In the genomic region with DNA sequence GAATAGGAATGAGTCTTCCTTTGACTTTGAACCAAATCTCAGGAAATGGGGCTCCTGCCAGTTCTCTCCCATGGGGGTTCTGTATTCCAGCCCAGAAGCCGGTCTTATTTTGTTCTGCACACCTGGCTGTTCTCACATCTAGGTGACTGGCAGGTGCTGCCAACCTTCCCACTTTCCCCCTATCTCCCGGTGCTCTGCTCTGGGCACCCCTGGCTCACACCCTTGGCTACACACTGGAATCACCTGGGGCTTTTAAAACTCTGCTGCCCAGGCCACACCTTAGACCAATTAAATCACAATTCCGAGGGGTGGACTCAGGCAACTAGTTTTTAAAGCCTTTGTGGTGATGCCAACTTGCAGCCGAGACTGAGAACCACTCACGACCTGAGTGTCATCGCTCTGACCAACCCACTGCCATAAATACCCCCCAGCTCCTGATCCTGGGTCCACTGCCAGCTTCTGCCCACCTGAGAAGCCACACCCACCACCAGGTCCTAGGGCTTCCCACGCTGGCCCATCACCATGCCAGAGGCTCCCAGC, we compare ENCODE assay signal across 17 cellular contexts.
DNase-seq lines count a peak whose midpoint lies in the region; ATAC-seq and TF ChIP-seq lines count a peak whose summit lies in the region.
"Had no signal": no experiment of that assay in that cellular context is flagged by ENCODE, and none has a peak within 500 bp of the region (broad histone marks: within the 10 kb centered on the region; RNA-seq: fewer than 3 reads in every experiment).

No MANE protein-coding gene starts in this region.

- peak; percentile 33 for ATAC-seq in left colon
- no peak for ATAC-seq in sciatic nerve
- no peak for ATAC-seq in HG02885 (IDR thresholded peaks at IDR 0.05; ENCODE audit: poor library complexity, unreplicated experiment)
- ATAC-seq: CD8-positive, alpha-beta T cell; GM23338; HepG2 had no signal

- no peaks in the 10 kb centered on the region for H3K36me3 ChIP-seq in WERI-Rb-1
- H3K36me3 ChIP-seq: BE2C, HAP-1 had no signal

- no peak for TF ChIP-seq CTCF in WERI-Rb-1 (IDR thresholded peaks at IDR 0.05; ENCODE audit: low read depth, low read length)

- intact Hi-C loops in left colon (cut with DNase I, micrococcal nuclease), result no loop called here
- intact Hi-C loops in sciatic nerve (cut with DNase I), result no loop called here

- H3K4me3 ChIP-seq in WERI-Rb-1 (ENCODE audit: low read depth, low read length), result no peak overlapping the region
- H3K4me3 ChIP-seq: GM23338, HAP-1 had no signal

- H3K27ac ChIP-seq in WERI-Rb-1, result no peak overlapping the region
- H3K27ac ChIP-seq: C4-2B had no signal

- no peaks in the 10 kb centered on the region for H3K9me3 ChIP-seq in WERI-Rb-1 (ENCODE audit: severe bottlenecking)
- H3K9me3 ChIP-seq: BE2C, HAP-1 had no signal

- no peaks in the 10 kb centered on the region for H3K27me3 ChIP-seq in WERI-Rb-1 (ENCODE audit: insufficient read depth, low read depth, severe bottlenecking)
- H3K27me3 ChIP-seq: BE2C had no signal

- DNase-seq in activated CD4-positive, CD25-positive, alpha-beta regulatory T cell treated with anti-CD3 and anti-CD28 coated beads, Interleukin-2, amount 50 U/mL, for 72 hours, result peak; percentile 17
- DNase-seq in activated CD4-positive, CD25-positive, alpha-beta regulatory T cell (lab: John Stamatoyannopoulos, UW), result no peak
- DNase-seq in WERI-Rb-1 (peak; percentile 5), left colon (peak in 1 of 2 donors; percentile 14), sciatic nerve (ENCODE audit: low spot score) (peak; percentile 30), NCI-H1930 (lab: John Stamatoyannopoulos, UW) (no peak)
- DNase-seq: BE2C; CD8-positive, alpha-beta T cell; COR-L47; DMS153; DMS79 treated with DMSO at 0.1 percent for 48 hours; EL had no signal

Comparison
In these comparisons a context has a peak if more than half of its experiments do, and no peak if none do; other contexts are left out.
1. DNase-seq: peak in activated CD4-positive, CD25-positive, alpha-beta regulatory T cell treated with anti-CD3 and anti-CD28 coated beads, Interleukin-2, amount 50 U/mL, for 72 hours (single experiment), WERI-Rb-1 (single experiment) and sciatic nerve (single experiment); none in activated CD4-positive, CD25-positive, alpha-beta regulatory T cell (0 of 4) and NCI-H1930 (0 of 2).